ENCODE assay signal across 22 cellular contexts in the genomic region with DNA sequence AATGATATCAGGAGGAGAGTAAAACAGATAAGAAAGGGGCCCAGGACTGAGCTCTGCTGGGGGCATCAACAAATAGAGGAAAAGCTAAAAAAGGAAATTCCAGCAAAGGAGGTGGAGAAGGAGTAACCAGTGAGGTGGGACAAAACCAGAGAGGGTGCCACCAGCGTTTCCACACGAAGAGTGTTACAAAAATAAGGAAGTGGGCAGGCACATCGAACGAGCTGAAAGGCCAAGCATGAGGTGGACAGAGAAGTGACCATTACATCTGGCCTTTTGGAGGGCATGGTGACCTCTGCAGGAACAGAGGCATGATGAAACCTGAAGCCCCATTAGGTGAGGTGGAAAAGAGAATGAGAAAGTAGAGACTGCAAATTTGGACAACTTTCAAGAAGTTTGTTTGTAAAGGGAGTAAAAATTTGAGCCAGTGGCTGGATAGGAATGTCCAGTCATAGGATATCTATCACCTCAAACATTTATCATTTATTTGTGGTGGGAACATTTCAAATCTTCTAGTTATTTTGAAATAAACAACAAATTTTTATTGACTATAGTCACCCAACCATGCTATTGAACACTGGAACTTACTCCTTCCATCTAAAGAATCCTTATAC. TPM values are rescaled to one million over a fixed set of nuclear protein-coding genes. Genes with fewer than 3 reads are reported as not detected.
DNase-seq lines count a peak whose midpoint lies in the region; ATAC-seq, FAIRE-seq and TF ChIP-seq lines count a peak whose summit lies in the region.
"Had no signal": no experiment of that assay in that cellular context is flagged by ENCODE, and none has a peak within 500 bp of the region (broad histone marks: within the 10 kb centered on the region; RNA-seq: fewer than 3 reads in every experiment).

No MANE protein-coding gene starts in this region.

- H2AFZ ChIP-seq in GM12878 (ENCODE audit: control insufficient read depth, low read depth, low read length) (no peak overlapping the region), osteoblast (ENCODE audit: low read length) (no peak overlapping the region)
- H2AFZ ChIP-seq: parathyroid adenoma had no signal

- DNase-seq in AG08396 (ENCODE audit: low spot score) (peak; percentile 28), GM12891 (ENCODE audit: insufficient read length, low spot score) (no peak), MV-4-11 (lab: John Stamatoyannopoulos, UW) (peak; percentile 18), GM12878 (ENCODE audit: low read depth, low spot score) (no peak), activated gamma-delta T cell treated with Interleukin-2 at 50 U/mL for 16 hours (no peak), SW 1271 (lab: John Stamatoyannopoulos, UW) (no peak), H54 (ENCODE audit: insufficient read length, low spot score) (no peak), osteoblast (ENCODE audit: insufficient read length, low spot score, missing footprints) (no peak)
- DNase-seq: activated CD4-positive, alpha-beta T cell treated with anti-CD3 and anti-CD28 coated beads for 4 hours; activated naive CD4-positive, alpha-beta T cell treated with Interleukin-2 at 50 U/mL for 16 hours; COR-L47; endodermal cell; hippocampal formation; kidney glomerular epithelial cell; naive thymus-derived CD4-positive, alpha-beta T cell; NCI-H1694; stimulated activated CD4-positive, alpha-beta T cell treated with anti-CD3 and anti-CD28 coated beads, Interleukin-4, amount 100 ng/mL, for 1 hour; T-helper 9 cell had no signal

- H3K4me2 ChIP-seq in GM12878 (ENCODE audit: control insufficient read depth, insufficient read depth) = no peak overlapping the region
- H3K4me2 ChIP-seq in osteoblast (ENCODE audit: insufficient read depth, low read length) = no peak overlapping the region

- CTCF ChIA-PET in GM12878 (lab: Yijun Ruan, JAX) = interaction anchor here (1.0 kb wide), 1 partner anchor 10 kb away, joined by 4 read pairs; no protein-coding TSS in a partner anchor

- WGBS in GM12878 (ENCODE audit: insufficient coverage, insufficient replicate concordance, low lambda C conversion rate, missing lambda C conversion rate) = 2% methylated on average over 4 of the region's 4 CpGs

- POLR2A ChIA-PET in GM12878 (lab: Charles Lee) = no interaction called here

- RAD21 ChIA-PET in GM12878 (lab: Charles Lee; ENCODE audit: unreplicated experiment) = no interaction called here

- intact Hi-C loops in GM12878 (cut with micrococcal nuclease; ENCODE audit: unreplicated experiment) = no loop called here

- H3K4me3 ChIP-seq in GM12878 = no peak overlapping the region
- H3K4me3 ChIP-seq in osteoblast (ENCODE audit: insufficient read depth, low read length) = no peak overlapping the region
- H3K4me3 ChIP-seq: body of pancreas had no signal

- TF ChIP-seq CTCF in GM12878 (IDR thresholded peaks at IDR 0.05 in 2 of 3, conservative IDR thresholded peaks at IDR 0.05 in 1 of 3; ENCODE audit: control insufficient read depth in 2 of 3, extremely low read depth in 1 of 3, insufficient read depth in 1 of 3, low read depth in 3 of 3, low read length in 3 of 3) (no peak), osteoblast (IDR thresholded peaks at IDR 0.05; ENCODE audit: extremely low read depth, low read depth, low read length) (no peak)

- in situ Hi-C loops in GM12878 (cut with MboI) = no loop called here

- TF ChIP-seq EP300 in GM12878 (IDR thresholded peaks at IDR 0.05; ENCODE audit: borderline replicate concordance in 1 of 2, control insufficient read depth in 1 of 2, low read depth in 2 of 2, low read length in 2 of 2) = no peak

- TF ChIP-seq POLR2A in GM12891 (IDR thresholded peaks at IDR 0.05; ENCODE audit: low read depth, low read length) (no peak), GM12878 (IDR thresholded peaks at IDR 0.05; ENCODE audit: low read depth, low read length) (no peak), H54 (IDR thresholded peaks at IDR 0.05; ENCODE audit: low read depth, low read length) (no peak)

- ATAC-seq in GM12878 = no peak
- ATAC-seq: body of pancreas had no signal

- H3K27me3 ChIP-seq in GM12878 (replicated peaks in 1 of 2; ENCODE audit: control insufficient read depth in 2 of 2, insufficient read depth in 2 of 2, low read length in 1 of 2) = no peaks in the 10 kb centered on the region
- no peaks in the 10 kb centered on the region for H3K27me3 ChIP-seq in osteoblast (ENCODE audit: insufficient read depth, low read length)
- H3K27me3 ChIP-seq: body of pancreas had no signal

- H3K4me1 ChIP-seq in GM12878 (ENCODE audit: control insufficient read depth, insufficient read depth, low read length) = no peaks in the 10 kb centered on the region
- H3K4me1 ChIP-seq in osteoblast (ENCODE audit: insufficient read depth, low read length) = peaks cover 6% of the 10 kb centered on the region
- H3K4me1 ChIP-seq: body of pancreas, parathyroid adenoma had no signal

- no peak overlapping the region for H3K9ac ChIP-seq in GM12878 (ENCODE audit: control insufficient read depth, insufficient read depth, low read length)
- H3K9ac ChIP-seq: parathyroid adenoma had no signal

- no peaks in the 10 kb centered on the region for H3K36me3 ChIP-seq in GM12878 (ENCODE audit: control insufficient read depth in 2 of 2, insufficient read depth in 2 of 2, low read length in 1 of 2)
- H3K36me3 ChIP-seq in osteoblast (ENCODE audit: insufficient read depth, low read length) = no peaks in the 10 kb centered on the region

- SMC1A ChIA-PET in GM12878 (lab: Charles Lee; ENCODE audit: uncharacterized antibody, unreplicated experiment) = no interaction called here

- H3K9me3 ChIP-seq in GM12878 (replicated peaks; ENCODE audit: control insufficient read depth, insufficient read depth, low read length) (no peaks in the 10 kb centered on the region; the same call in 2 of the 3 replicates), osteoblast (ENCODE audit: low read depth, low read length) (no peaks in the 10 kb centered on the region)
- H3K9me3 ChIP-seq: body of pancreas had no signal

- no TSS peak for BruUV-seq in GM12878 (replicated peaks; lab: Mats Ljungman, UMichigan)

- H3K79me2 ChIP-seq in GM12878 (ENCODE audit: control insufficient read depth, insufficient read depth, low read length) (no peaks in the 10 kb centered on the region), osteoblast (ENCODE audit: insufficient read depth, low read length) (no peaks in the 10 kb centered on the region)
- H3K79me2 ChIP-seq: parathyroid adenoma had no signal

- H3K27ac ChIP-seq in GM12878 (ENCODE audit: control insufficient read depth, insufficient read depth) = no peak overlapping the region
- H3K27ac ChIP-seq in osteoblast (ENCODE audit: low read depth, low read length) = no peak overlapping the region
- H3K27ac ChIP-seq: body of pancreas, parathyroid adenoma had no signal

- H4K20me1 ChIP-seq in GM12878 (ENCODE audit: control insufficient read depth, insufficient read depth) (no peaks in the 10 kb centered on the region), osteoblast (ENCODE audit: insufficient read depth, low read length) (no peaks in the 10 kb centered on the region)

- no peak for FAIRE-seq in GM12891 (lab: Jason Lieb, UNC)
- no peak for FAIRE-seq in GM12878 (lab: Jason Lieb, UNC)
- FAIRE-seq in H54 (lab: Jason Lieb, UNC) = no peak
- FAIRE-seq: colon had no signal

- no peak for TF ChIP-seq RAD21 in GM12878 (IDR thresholded peaks at IDR 0.05; ENCODE audit: insufficient read depth, low read depth, low read length)

TF ChIP-seq in GM12891, 5 proteins besides CTCF, POLR2A, EP300 and RAD21:
- TF ChIP-seq SPI1 (IDR thresholded peaks at IDR 0.05; ENCODE audit: low read depth, low read length) = peak; percentile 71
- no peak for TF ChIP-seq PAX5 (IDR thresholded peaks at IDR 0.05; ENCODE audit: insufficient read depth, low read length, severe bottlenecking)

TF ChIP-seq in GM12878, 131 proteins besides CTCF, POLR2A, EP300 and RAD21:
- no peak for TF ChIP-seq CBX3 (IDR thresholded peaks at IDR 0.05; ENCODE audit: borderline replicate concordance, low read depth)
- TF ChIP-seq SPI1 (IDR thresholded peaks at IDR 0.05; ENCODE audit: borderline replicate concordance, insufficient read depth, low read depth, low read length) = peak; percentile 26; the same call in 1 of the 2 replicates

RNA-seq across cellular contexts. Expression of gene VIT, which starts 18.4 kb away (rescaled TPM):
- polyA plus RNA-seq in GM12891 (2012; ENCODE audit: low read depth, missing spikeins) = not detected
- 0.69 and 1.4 TPM in 2 replicates for total RNA-seq in GM12878 (2013; cell fraction: nucleolus; rRNA removed)
- total RNA-seq in GM12878 (2014; rRNA removed) (not detected in 2 replicates), GM12878 (2014; rRNA removed; fragmentation: Illumina TruSeq; extraction: Trizol) (not detected in 2 replicates), GM12878 (2021) (not detected in 2 replicates), osteoblast (27.7 and 31.1 TPM in 2 replicates)
- polyA plus RNA-seq in GM12878 (2011; ENCODE audit: low read depth) = not detected
- polyA plus RNA-seq in GM12878 (2011; rRNA removed) (0.05 and 0.06 TPM in 2 replicates), GM12878 (2014; fragmentation: Illumina TruSeq; extraction: Trizol) (not detected in 2 replicates), GM12878 (2014; fragmentation: Nextera tagmentation; extraction: Ambion mirVana) (under 1 TPM in 1 of 2 experiments, not detected in 1; 0.14 TPM), GM12878 (2014; rRNA removed) (0.09 TPM in 1 of 2 replicates, not detected in the other), GM12878 (2016; fragmentation: Nextera tagmentation; extraction: Ambion mirVana) (not detected)
- polyA plus RNA-seq in GM12878 (2011; cell fraction: cytosol; rRNA removed) = 0.15 TPM in 1 of 2 replicates, not detected in the other
- 0.06 and 0.07 TPM in 2 replicates for polyA plus RNA-seq in GM12878 (2011; cell fraction: nucleus; rRNA removed)
- polyA plus RNA-seq in GM12878 (2012) = not detected in 2 replicates
- not detected in 2 replicates for polyA minus RNA-seq in GM12878 (2011; rRNA and poly(A)+ RNA removed)
- not detected in 2 replicates for polyA minus RNA-seq in GM12878 (2011; cell fraction: cytosol; rRNA and poly(A)+ RNA removed)
- polyA minus RNA-seq in GM12878 (2011; cell fraction: nucleus; rRNA and poly(A)+ RNA removed) = not detected in 2 replicates
- total RNA-seq: Daoy; naive thymus-derived CD4-positive, alpha-beta T cell had no signal
- polyA plus RNA-seq: naive thymus-derived CD4-positive, alpha-beta T cell had no signal

Comparison
In these comparisons a context has a peak if more than half of its experiments do, and no peak if none do; other contexts are left out.
1. DNase-seq: peak in AG08396 (single experiment) and MV-4-11 (single experiment); none in GM12891 (single experiment), GM12878 (single experiment), activated gamma-delta T cell treated with Interleukin-2 at 50 U/mL for 16 hours (single experiment), SW 1271 (0 of 2), H54 (single experiment) and osteoblast (single experiment).
2. RNA of gene VIT, which starts 18.4 kb away (total RNA-seq): 27.7 to 31.1 TPM in osteoblast; 0.69 to 1.4 TPM in GM12878; every median in the first group is over 10 times any median in the second.